2 cellular contexts compared by ENCODE assay signal in the genomic region with DNA sequence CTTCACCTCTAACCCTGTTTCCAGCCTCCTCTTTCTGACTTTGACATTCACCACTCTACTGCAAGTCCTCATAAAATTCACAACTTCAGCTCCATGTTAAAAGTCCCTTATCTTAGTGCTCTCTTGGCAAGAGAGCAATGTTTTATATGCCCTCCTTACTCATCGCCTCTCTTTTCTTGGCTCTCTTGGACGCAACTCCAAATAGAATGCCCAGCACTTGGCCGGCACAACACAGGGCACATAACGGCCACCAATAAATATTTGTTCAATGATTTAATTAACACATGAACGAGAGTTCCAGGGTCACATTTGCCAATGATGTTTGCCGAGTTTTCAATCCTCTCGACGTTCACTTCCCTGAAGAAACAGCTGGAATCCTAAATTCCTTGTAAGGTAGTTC.
TF ChIP-seq lines count a peak whose summit lies in the region.

No MANE protein-coding gene starts in this region.

TF ChIP-seq in IMR-90, 13 proteins besides CTCF, POLR2A, EP300 and RAD21 (continued from another document):
- TF ChIP-seq USF2 (IDR thresholded peaks at IDR 0.05; ENCODE audit: low read depth, low read length) (no peak), MAZ (IDR thresholded peaks at IDR 0.05; ENCODE audit: borderline replicate concordance, low read depth, low read length) (no peak), RFX5 (IDR thresholded peaks at IDR 0.05; ENCODE audit: low read depth, low read length) (no peak), NFE2L2 (IDR thresholded peaks at IDR 0.05; ENCODE audit: low read depth, low read length) (no peak), FOS (IDR thresholded peaks at IDR 0.05; ENCODE audit: low read depth, low read length) (no peak), ELK1 (IDR thresholded peaks at IDR 0.05; ENCODE audit: borderline replicate concordance, low read depth, low read length) (no peak)

TF ChIP-seq in WTC11, 78 proteins besides CTCF, POLR2A, EP300 and RAD21 (continued from another document):
- TF ChIP-seq, protein P1, sequence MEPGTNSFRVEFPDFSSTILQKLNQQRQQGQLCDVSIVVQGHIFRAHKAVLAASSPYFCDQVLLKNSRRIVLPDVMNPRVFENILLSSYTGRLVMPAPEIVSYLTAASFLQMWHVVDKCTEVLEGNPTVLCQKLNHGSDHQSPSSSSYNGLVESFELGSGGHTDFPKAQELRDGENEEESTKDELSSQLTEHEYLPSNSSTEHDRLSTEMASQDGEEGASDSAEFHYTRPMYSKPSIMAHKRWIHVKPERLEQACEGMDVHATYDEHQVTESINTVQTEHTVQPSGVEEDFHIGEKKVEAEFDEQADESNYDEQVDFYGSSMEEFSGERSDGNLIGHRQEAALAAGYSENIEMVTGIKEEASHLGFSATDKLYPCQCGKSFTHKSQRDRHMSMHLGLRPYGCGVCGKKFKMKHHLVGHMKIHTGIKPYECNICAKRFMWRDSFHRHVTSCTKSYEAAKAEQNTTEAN (CRISPR knock-in tag; IDR thresholded peaks at IDR 0.05): no peak
- no peak for TF ChIP-seq OVOL2 (CRISPR knock-in tag; IDR thresholded peaks at IDR 0.05; ENCODE audit: borderline replicate concordance)
- TF ChIP-seq HMGA2 (CRISPR knock-in tag; IDR thresholded peaks at IDR 0.05): no peak
- no peak for TF ChIP-seq RELA (CRISPR knock-in tag; IDR thresholded peaks at IDR 0.05; ENCODE audit: borderline replicate concordance)
- TF ChIP-seq, protein P2, sequence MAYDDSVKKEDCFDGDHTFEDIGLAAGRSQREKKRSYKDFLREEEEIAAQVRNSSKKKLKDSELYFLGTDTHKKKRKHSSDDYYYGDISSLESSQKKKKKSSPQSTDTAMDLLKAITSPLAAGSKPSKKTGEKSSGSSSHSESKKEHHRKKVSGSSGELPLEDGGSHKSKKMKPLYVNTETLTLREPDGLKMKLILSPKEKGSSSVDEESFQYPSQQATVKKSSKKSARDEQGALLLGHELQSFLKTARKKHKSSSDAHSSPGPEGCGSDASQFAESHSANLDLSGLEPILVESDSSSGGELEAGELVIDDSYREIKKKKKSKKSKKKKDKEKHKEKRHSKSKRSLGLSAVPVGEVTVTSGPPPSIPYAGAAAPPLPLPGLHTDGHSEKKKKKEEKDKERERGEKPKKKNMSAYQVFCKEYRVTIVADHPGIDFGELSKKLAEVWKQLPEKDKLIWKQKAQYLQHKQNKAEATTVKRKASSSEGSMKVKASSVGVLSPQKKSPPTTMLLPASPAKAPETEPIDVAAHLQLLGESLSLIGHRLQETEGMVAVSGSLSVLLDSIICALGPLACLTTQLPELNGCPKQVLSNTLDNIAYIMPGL (CRISPR knock-in tag; IDR thresholded peaks at IDR 0.05): no peak
- TF ChIP-seq ATF1 (CRISPR knock-in tag; IDR thresholded peaks at IDR 0.05): no peak
- TF ChIP-seq SP1 (CRISPR knock-in tag; conservative IDR thresholded peaks at IDR 0.05): no peak
- TF ChIP-seq, protein P3, sequence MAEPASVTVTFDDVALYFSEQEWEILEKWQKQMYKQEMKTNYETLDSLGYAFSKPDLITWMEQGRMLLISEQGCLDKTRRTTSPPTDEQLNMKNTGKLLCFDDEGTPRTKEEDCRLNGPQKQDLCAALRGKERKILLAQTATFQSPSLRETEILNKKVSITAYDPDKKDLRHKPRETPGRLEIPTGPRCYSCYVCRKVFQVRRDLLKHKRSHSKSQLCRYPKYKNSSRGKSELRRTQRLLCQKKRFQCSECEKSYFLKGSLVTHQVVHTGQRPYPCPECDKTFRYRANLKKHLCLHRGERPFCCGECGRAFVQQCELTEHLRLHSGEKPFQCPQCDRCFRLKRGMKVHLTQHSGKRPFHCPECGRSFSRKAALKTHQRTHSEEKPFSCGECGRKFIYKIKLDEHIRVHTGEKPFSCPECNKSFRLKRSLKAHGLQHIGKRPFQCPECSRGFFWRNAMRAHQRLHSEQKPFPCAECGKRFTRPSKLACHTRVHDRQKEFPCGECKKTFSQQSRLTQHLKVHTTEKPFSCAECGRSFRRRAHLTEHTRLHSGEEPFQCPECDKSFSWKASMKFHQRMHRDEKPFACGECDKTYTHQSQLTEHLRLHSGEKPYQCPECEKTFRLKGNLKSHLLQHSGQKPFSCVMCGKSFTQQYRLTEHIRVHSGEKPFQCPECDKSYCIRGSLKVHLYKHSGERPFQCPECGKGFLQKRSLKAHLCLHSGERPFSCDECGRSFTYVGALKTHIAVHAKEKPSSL (CRISPR knock-in tag; conservative IDR thresholded peaks at IDR 0.05): no peak
- no peak for TF ChIP-seq MXD4 (CRISPR knock-in tag; IDR thresholded peaks at IDR 0.05; ENCODE audit: borderline replicate concordance)
- no peak for TF ChIP-seq CBFB (CRISPR knock-in tag; IDR thresholded peaks at IDR 0.05; ENCODE audit: low read depth)
- TF ChIP-seq ZMAT4 (CRISPR knock-in tag; IDR thresholded peaks at IDR 0.05): no peak
- TF ChIP-seq EMX1 (CRISPR knock-in tag; IDR thresholded peaks at IDR 0.05): no peak
- TF ChIP-seq ZNF138 (CRISPR knock-in tag; conservative IDR thresholded peaks at IDR 0.05): no peak
- no peak for TF ChIP-seq ZNF317 (CRISPR knock-in tag; IDR thresholded peaks at IDR 0.05; ENCODE audit: borderline replicate concordance, low read depth)
TF ChIP-seq in WTC11: peak in this region for 0.
